ENCODE assay signal across 9 cellular contexts in genomic region chr2:74261204-74261864, GRCh38.
A peak's percentile ranks its signal among the peaks of the same experiment; 100 is the strongest.
DNase-seq lines count a peak whose midpoint lies in the region; FAIRE-seq and TF ChIP-seq lines count a peak whose summit lies in the region.
"Had no signal": no experiment of that assay in that cellular context is flagged by ENCODE, and none has a peak within 500 bp of the region (broad histone marks: within the 10 kb centered on the region; RNA-seq: fewer than 3 reads in every experiment).

No MANE protein-coding gene starts in this region.

- peak; percentile 41 for DNase-seq in NCI-H2227 (lab: John Stamatoyannopoulos, UW; ENCODE audit: unreplicated experiment)
- no peak for DNase-seq in NCI-H2227 treated with DMSO at 0.1 percent for 48 hours (lab: John Stamatoyannopoulos, UW)
- peak; percentile 27 for DNase-seq in RCC 7860 (ENCODE audit: low spot score)
- DNase-seq in fibroblast of villous mesenchyme (ENCODE audit: low read depth) = peak; percentile 39
- DNase-seq in smooth muscle cell (lab: John Stamatoyannopoulos, UW; ENCODE audit: unreplicated experiment) = no peak
- no peak for DNase-seq in spleen
- DNase-seq in DMS79 (lab: John Stamatoyannopoulos, UW) = no peak
- no peak for DNase-seq in activated CD4-positive, alpha-beta T cell treated with anti-CD3 and anti-CD28 coated beads, Interleukin-2, amount 10 ng/mL, durations not matched to agents 24 days and 14 days

- H3K4me3 ChIP-seq in fibroblast of villous mesenchyme (ENCODE audit: low read depth, low read length) (no peak overlapping the region), smooth muscle cell (no peak overlapping the region), spleen (no peak overlapping the region)

- no peaks in the 10 kb centered on the region for H3K27me3 ChIP-seq in smooth muscle cell (ENCODE audit: low read depth)
- no peaks in the 10 kb centered on the region for H3K27me3 ChIP-seq in spleen (replicated peaks in 1 of 7)

- no peak overlapping the region for H2AFZ ChIP-seq in smooth muscle cell (ENCODE audit: low read depth)

- H3K36me3 Mint-ChIP-seq in activated CD4-positive, alpha-beta T cell treated with anti-CD3 and anti-CD28 coated beads, Interleukin-2, amount 10 ng/mL, durations not matched to agents 24 days and 14 days (ENCODE audit: low read depth) = no peaks in the 10 kb centered on the region

- no peak overlapping the region for H3K4me3 Mint-ChIP-seq in activated CD4-positive, alpha-beta T cell treated with anti-CD3 and anti-CD28 coated beads, Interleukin-2, amount 10 ng/mL, durations not matched to agents 24 days and 14 days
- H3K4me3 Mint-ChIP-seq: T-helper 1 cell treated with Interleukin-12 subunit alpha and Interleukin-12 subunit beta and Interleukin-4 antibody, amounts not matched to agents 30 μg/mL and 1 μg/mL, for 36 hours had no signal

- no peaks in the 10 kb centered on the region for H3K9me3 Mint-ChIP-seq in activated CD4-positive, alpha-beta T cell treated with anti-CD3 and anti-CD28 coated beads, Interleukin-2, amount 10 ng/mL, durations not matched to agents 24 days and 14 days
- H3K9me3 Mint-ChIP-seq: T-helper 1 cell treated with Interleukin-12 subunit alpha and Interleukin-12 subunit beta and Interleukin-4 antibody, amounts not matched to agents 30 μg/mL and 1 μg/mL, for 36 hours had no signal

- H3F3A ChIP-seq in smooth muscle cell (ENCODE audit: low read depth) = no peaks in the 10 kb centered on the region

- H4K20me1 ChIP-seq in smooth muscle cell (ENCODE audit: low read depth) = no peaks in the 10 kb centered on the region

- no peaks in the 10 kb centered on the region for H3K9me3 ChIP-seq in smooth muscle cell (replicated peaks; ENCODE audit: low read depth)
- no peaks in the 10 kb centered on the region for H3K9me3 ChIP-seq in spleen

- TF ChIP-seq CTCF in fibroblast of villous mesenchyme (IDR thresholded peaks at IDR 0.05; ENCODE audit: insufficient read depth, low read depth, low read length) = peak; percentile 63
- peak; percentile 35 for TF ChIP-seq CTCF in smooth muscle cell (IDR thresholded peaks at IDR 0.05; ENCODE audit: borderline replicate concordance, insufficient read depth, poor library complexity, severe bottlenecking)
- TF ChIP-seq CTCF in spleen (IDR thresholded peaks at IDR 0.05 in 8 of 11, conservative IDR thresholded peaks at IDR 0.05 in 3 of 11) = no peak

- intact Hi-C loops in spleen (cut with DNase I; ENCODE audit: low total_unique reads) = no loop called here
- intact Hi-C loops in activated CD4-positive, alpha-beta T cell treated with anti-CD3 and anti-CD28 coated beads, Interleukin-2, amount 10 ng/mL, durations not matched to agents 24 days and 14 days (cut with micrococcal nuclease) = no loop called here

- H3K4me1 ChIP-seq in smooth muscle cell (ENCODE audit: low read depth) (no peaks in the 10 kb centered on the region), spleen (no peaks in the 10 kb centered on the region)

- H3K27me3 Mint-ChIP-seq in activated CD4-positive, alpha-beta T cell treated with anti-CD3 and anti-CD28 coated beads, Interleukin-2, amount 10 ng/mL, durations not matched to agents 24 days and 14 days = no peaks in the 10 kb centered on the region

- 29% methylated on average over 6 of the region's 6 CpGs for WGBS in smooth muscle cell (ENCODE audit: low lambda C conversion rate)
- 74 to 81% (median 75%) methylated on average over 6 of the region's 6 CpGs for WGBS in spleen, 5 donors

- no peaks in the 10 kb centered on the region for H3K36me3 ChIP-seq in smooth muscle cell (ENCODE audit: low read depth)
- peaks cover 0 to 27% (median 0%) of the 10 kb centered on the region in 6 donors for H3K36me3 ChIP-seq in spleen

- no peak overlapping the region for H3K27ac ChIP-seq in smooth muscle cell (ENCODE audit: low read depth)
- no peak overlapping the region for H3K27ac ChIP-seq in spleen

- no peak overlapping the region for H3K9ac ChIP-seq in smooth muscle cell (ENCODE audit: low read depth)

- FAIRE-seq in RCC 7860 (lab: Jason Lieb, UNC) = no peak

- TF ChIP-seq POLR2A in spleen (IDR thresholded peaks at IDR 0.05) = no peak

- peaks cover 8% of the 10 kb centered on the region for H3K4me1 Mint-ChIP-seq in activated CD4-positive, alpha-beta T cell treated with anti-CD3 and anti-CD28 coated beads, Interleukin-2, amount 10 ng/mL, durations not matched to agents 24 days and 14 days

- H3K4me2 ChIP-seq in smooth muscle cell = no peak overlapping the region

- no peaks in the 10 kb centered on the region for H3K79me2 ChIP-seq in smooth muscle cell (ENCODE audit: low read depth)

- H3K27ac Mint-ChIP-seq in activated CD4-positive, alpha-beta T cell treated with anti-CD3 and anti-CD28 coated beads, Interleukin-2, amount 10 ng/mL, durations not matched to agents 24 days and 14 days = no peak overlapping the region
- H3K27ac Mint-ChIP-seq: T-helper 1 cell treated with Interleukin-12 subunit alpha and Interleukin-12 subunit beta and Interleukin-4 antibody, amounts not matched to agents 30 μg/mL and 1 μg/mL, for 36 hours had no signal

Comparison
In these comparisons a context has a peak if more than half of its experiments do, and no peak if none do; other contexts are left out.
1. DNase-seq: peak in NCI-H2227 (single experiment), RCC 7860 (single experiment) and fibroblast of villous mesenchyme (single experiment); none in NCI-H2227 treated with DMSO at 0.1 percent for 48 hours (single experiment), smooth muscle cell (single experiment), spleen (single experiment), DMS79 (single experiment) and activated CD4-positive, alpha-beta T cell treated with anti-CD3 and anti-CD28 coated beads, Interleukin-2, amount 10 ng/mL, durations not matched to agents 24 days and 14 days (single experiment).
2. CTCF ChIP-seq: peak in fibroblast of villous mesenchyme (single experiment) and smooth muscle cell (single experiment); none in spleen (0 of 11).